Comparison of ENCODE assay signal across 18 cellular contexts in genomic region chr15:70133296-70133695, GRCh38. TPM values are rescaled to one million over a fixed set of nuclear protein-coding genes. Genes with fewer than 3 reads are reported as not detected.
A peak's percentile ranks its signal among the peaks of the same experiment; 100 is the strongest.
DNase-seq lines count a peak whose midpoint lies in the region; ATAC-seq, FAIRE-seq and TF ChIP-seq lines count a peak whose summit lies in the region.
"Had no signal": no experiment of that assay in that cellular context is flagged by ENCODE, and none has a peak within 500 bp of the region (broad histone marks: within the 10 kb centered on the region; RNA-seq: fewer than 3 reads in every experiment).

No MANE protein-coding gene starts in this region.

- no peak overlapping the region for H3K9ac ChIP-seq in mesendoderm (ENCODE audit: low read length)

- H2AK5ac ChIP-seq in mesendoderm (ENCODE audit: low read length): no peak overlapping the region

- no peak overlapping the region for H2BK5ac ChIP-seq in mesendoderm (ENCODE audit: low read length)

- DNase-seq in Ammon's horn (ENCODE audit: low spot score) (peak; percentile 58), RPMI7951 (ENCODE audit: low read depth) (peak; percentile 24), left colon (no peak), pancreas (peak in 3 of 6 donors; percentile 38 to 60 (median 43)), NCI-H1092 (lab: John Stamatoyannopoulos, UW) (no peak), mesendoderm (no peak), NCI-H774 (lab: John Stamatoyannopoulos, UW) (no peak)
- DNase-seq: BE2C; CD8-positive, alpha-beta T cell; IMR-90; NCI-H1417; NCI-H2081; NCI-H526; PC-3 had no signal

- H3K79me1 ChIP-seq in mesendoderm (ENCODE audit: low read length): no peaks in the 10 kb centered on the region

- H3K23ac ChIP-seq in mesendoderm (ENCODE audit: low read length): no peak overlapping the region

- H3K27me3 ChIP-seq in pancreas (no peaks in the 10 kb centered on the region), mesendoderm (ENCODE audit: insufficient read depth, low read length, poor library complexity) (no peaks in the 10 kb centered on the region)
- H3K27me3 ChIP-seq: BE2C had no signal

- no peak overlapping the region for H2BK120ac ChIP-seq in mesendoderm (ENCODE audit: low read depth, low read length)

- no peak overlapping the region for H3K4ac ChIP-seq in mesendoderm (ENCODE audit: low read depth, low read length)

- H3K27ac ChIP-seq in pancreas: no peak overlapping the region
- no peak overlapping the region for H3K27ac ChIP-seq in mesendoderm (ENCODE audit: low read depth, low read length)
- H3K27ac ChIP-seq: SK-N-MC had no signal

- no peaks in the 10 kb centered on the region for H3K36me3 ChIP-seq in pancreas
- H3K36me3 ChIP-seq in mesendoderm (ENCODE audit: control insufficient read depth, insufficient read depth, low read length): no peaks in the 10 kb centered on the region
- H3K36me3 ChIP-seq: BE2C had no signal

- H2BK15ac ChIP-seq in mesendoderm (replicated peaks; ENCODE audit: low read depth): no peak overlapping the region

- peak; percentile 73 for ATAC-seq in left colon
- peak; percentile 71 to 95 (median 88) for ATAC-seq in pancreas
- ATAC-seq in HG02885 (IDR thresholded peaks at IDR 0.05; ENCODE audit: poor library complexity, unreplicated experiment): no peak
- ATAC-seq: CD8-positive, alpha-beta T cell; HCT116; PC-3 had no signal

- TF ChIP-seq CTCF in pancreas (IDR thresholded peaks at IDR 0.05): no peak

- no peak overlapping the region for H3K56ac ChIP-seq in mesendoderm (ENCODE audit: low read length)

- intact Hi-C loops in left colon (cut with DNase I, micrococcal nuclease): no loop called here
- intact Hi-C loops in pancreas (cut with DNase I): no loop called here

- H3K18ac ChIP-seq in mesendoderm (ENCODE audit: low read length): no peak overlapping the region

- FAIRE-seq in pancreas (lab: Jason Lieb, UNC): no peak
- FAIRE-seq: GM18507 had no signal

- H3K4me2 ChIP-seq in mesendoderm (ENCODE audit: low read length): no peak overlapping the region

- H4K5ac ChIP-seq in mesendoderm (ENCODE audit: low read length): no peak overlapping the region

- H3K79me2 ChIP-seq in mesendoderm (ENCODE audit: control insufficient read depth, insufficient read depth, low read length): no peaks in the 10 kb centered on the region

- H4K8ac ChIP-seq in mesendoderm (ENCODE audit: low read depth, low read length): no peak overlapping the region

- H3K4me3 ChIP-seq in pancreas: no peak overlapping the region
- no peak overlapping the region for H3K4me3 ChIP-seq in mesendoderm (ENCODE audit: low read length)
- H3K4me3 ChIP-seq: SK-N-MC had no signal

- H3K9me3 ChIP-seq in pancreas: no peaks in the 10 kb centered on the region
- H3K9me3 ChIP-seq: BE2C had no signal

- 19 to 21% methylated on average over 6 of the region's 6 CpGs for WGBS in pancreas, 2 donors
- no CpG with 5 or more reads among the region's 6 CpGs for WGBS in mesendoderm (ENCODE audit: extremely low coverage, insufficient coverage, low lambda C conversion rate)

- peaks cover 0 to 8% (median 5%) of the 10 kb centered on the region in 3 donors for H3K4me1 ChIP-seq in pancreas
- H3K4me1 ChIP-seq in mesendoderm (ENCODE audit: control insufficient read depth, low read depth, low read length): no peaks in the 10 kb centered on the region

RNA-seq across cellular contexts. Expression of gene TLE3, which starts 35.6 kb away (rescaled TPM):
- 20.4 and 24.4 TPM in 2 replicates for total RNA-seq in RPMI7951 (2014; rRNA removed; shearing (Covaris generic))
- total RNA-seq in left colon: 10 to 100 TPM; 51.2 to 79.7 TPM
- total RNA-seq in pancreas: 10 to 100 TPM; 13.9 to 37.2 (median 21.7) TPM
- 10 to 100 TPM; 12.5 to 13.0 TPM for polyA plus RNA-seq in pancreas
- polyA plus RNA-seq in mesendoderm (2013, experiment 1 of 2): 56.3 TPM
- polyA plus RNA-seq in mesendoderm (2013, experiment 2 of 2): 55.9 TPM

Comparison
In these comparisons a context has a peak if more than half of its experiments do, and no peak if none do; other contexts are left out.
1. DNase-seq: peak in Ammon's horn (single experiment) and RPMI7951 (single experiment); none in left colon (0 of 2), NCI-H1092 (single experiment), mesendoderm (single experiment) and NCI-H774 (single experiment).